16 cellular contexts compared by ENCODE assay signal in genomic region chr10:91415816-91416215, GRCh38. TPM values are rescaled to one million over a fixed set of nuclear protein-coding genes. Genes with fewer than 3 reads are reported as not detected.
DNase-seq lines count a peak whose midpoint lies in the region; ATAC-seq and TF ChIP-seq lines count a peak whose summit lies in the region.
"Had no signal": no experiment of that assay in that cellular context is flagged by ENCODE, and none has a peak within 500 bp of the region (broad histone marks: within the 10 kb centered on the region; RNA-seq: fewer than 3 reads in every experiment).

No MANE protein-coding gene starts in this region.

- no peak overlapping the region for H2AFZ ChIP-seq in PC-3 (ENCODE audit: low read length)

- 0 out of 2 replicates have a peak, but pooled peaks cover 3% of the 10 kb centered on the region for H4K20me1 ChIP-seq in PC-3 (ENCODE audit: low read length)

- peaks cover 54% of the 10 kb centered on the region for H3K79me2 ChIP-seq in PC-3 (ENCODE audit: low read length)

- CTCF ChIA-PET in HEK293T (lab: Yijun Ruan, JAX) (no interaction called here), PC-3 (lab: Charles Lee) (no interaction called here)
- CTCF ChIA-PET in activated CD8-positive, alpha-beta T cell treated with anti-CD3 and anti-CD28 coated beads for 36 hours (lab: Charles Lee) = interaction anchor here (1.4 kb wide), 1 partner anchor 409 kb away, joined by 5 read pairs; no protein-coding TSS in a partner anchor

- BruUV-seq in PC-3 (replicated peaks; lab: Mats Ljungman, UMichigan) = no TSS peak

- ATAC-seq in PC-3 = peak; percentile 57
- no peak for ATAC-seq in GM21360 (IDR thresholded peaks at IDR 0.05; ENCODE audit: unreplicated experiment)
- no peak for ATAC-seq in activated CD8-positive, alpha-beta T cell treated with anti-CD3 and anti-CD28 coated beads for 36 hours

- TF ChIP-seq CTCF in PC-3 (conservative IDR thresholded peaks at IDR 0.05; ENCODE audit: low read depth, low read length) (no peak), fibroblast of mammary gland (conservative IDR thresholded peaks at IDR 0.05; ENCODE audit: control insufficient read depth, insufficient read depth, low read depth, low read length) (no peak)
- TF ChIP-seq CTCF in activated CD8-positive, alpha-beta T cell treated with anti-CD3 and anti-CD28 coated beads for 36 hours (IDR thresholded peaks at IDR 0.05) = no peak

- no peak overlapping the region for H3K27ac ChIP-seq in PC-3 (ENCODE audit: low read length)
- H3K27ac ChIP-seq: Peyer's patch had no signal

- peaks cover 18% of the 10 kb centered on the region for H3K4me1 Mint-ChIP-seq in activated CD8-positive, alpha-beta T cell treated with anti-CD3 and anti-CD28 coated beads for 36 hours (ENCODE audit: low read depth)

- peaks cover 18% of the 10 kb centered on the region for H3K4me1 ChIP-seq in PC-3 (ENCODE audit: insufficient read depth, low read length)

- H3F3A ChIP-seq in PC-3 (ENCODE audit: low read length, unreplicated experiment) = no peaks in the 10 kb centered on the region

- no peaks in the 10 kb centered on the region for H3K9me3 ChIP-seq in PC-3 (ENCODE audit: low read length)
- H3K9me3 ChIP-seq: HAP-1, Peyer's patch had no signal

- no peak overlapping the region for H3K9ac ChIP-seq in PC-3 (ENCODE audit: low read length)

- H3K36me3 Mint-ChIP-seq in activated CD8-positive, alpha-beta T cell treated with anti-CD3 and anti-CD28 coated beads for 36 hours (ENCODE audit: low read depth) = peaks cover 3% of the 10 kb centered on the region

- H3K9me3 Mint-ChIP-seq in activated CD8-positive, alpha-beta T cell treated with anti-CD3 and anti-CD28 coated beads for 36 hours = no peaks in the 10 kb centered on the region

- no peak overlapping the region for H3K4me2 ChIP-seq in PC-3 (ENCODE audit: low read length)

- no peaks in the 10 kb centered on the region for H3K9me2 ChIP-seq in PC-3 (replicated peaks; ENCODE audit: low read length)

- DNase-seq in DMS79 (lab: John Stamatoyannopoulos, UW) (peak; percentile 33), HEK293T (ENCODE audit: extremely low spot score) (no peak), PC-3 (peak; percentile 25), fibroblast of mammary gland (ENCODE audit: low read depth) (peak; percentile 17), nucleus accumbens (lab: John Stamatoyannopoulos, UW) (no peak), DMS 273 treated with DMSO at 0.1 percent for 48 hours (lab: John Stamatoyannopoulos, UW) (no peak)
- no peak for DNase-seq in activated CD8-positive, alpha-beta T cell treated with anti-CD3 and anti-CD28 coated beads for 36 hours
- DNase-seq: NCI-H1092 treated with DMSO at 0.1 percent for 48 hours, NCI-H1694 treated with DMSO at 0.1 percent for 48 hours, NCI-H2171, NCI-H446 treated with DMSO at 0.1 percent for 48 hours, NCI-H82, Peyer's patch, SHP77 treated with DMSO at 0.1 percent for 48 hours had no signal

- intact Hi-C loops in PC-3 (cut with micrococcal nuclease) = loop anchor here (2.0 to 10.0 kb wide), 2 partner anchors 17 to 219 kb away; partner anchors contain the start of gene PPP1R3C
- intact Hi-C loops in activated CD8-positive, alpha-beta T cell treated with anti-CD3 and anti-CD28 coated beads for 36 hours (cut with micrococcal nuclease) = no loop called here

- no peaks in the 10 kb centered on the region for H3K36me3 ChIP-seq in PC-3 (ENCODE audit: low read depth, low read length)
- H3K36me3 ChIP-seq: HAP-1, Peyer's patch had no signal

- H3K4me3 Mint-ChIP-seq in activated CD8-positive, alpha-beta T cell treated with anti-CD3 and anti-CD28 coated beads for 36 hours = no peak overlapping the region

- H3K27ac Mint-ChIP-seq in activated CD8-positive, alpha-beta T cell treated with anti-CD3 and anti-CD28 coated beads for 36 hours = no peak overlapping the region

- H3K4me3 ChIP-seq in PC-3 (ENCODE audit: low read length) = no peak overlapping the region
- H3K4me3 ChIP-seq in fibroblast of mammary gland (ENCODE audit: control insufficient read depth, low read depth, low read length) = no peak overlapping the region
- H3K4me3 ChIP-seq: HAP-1, Peyer's patch had no signal

- no peaks in the 10 kb centered on the region for H3K27me3 ChIP-seq in PC-3 (ENCODE audit: low read length)
- H3K27me3 ChIP-seq: Peyer's patch had no signal

- POLR2A ChIA-PET in HEK293T (lab: Yijun Ruan, JAX) (no interaction called here), PC-3 (lab: Charles Lee; ENCODE audit: unreplicated experiment) (no interaction called here)
- POLR2A ChIA-PET in activated CD8-positive, alpha-beta T cell treated with anti-CD3 and anti-CD28 coated beads for 36 hours (lab: Charles Lee) = interaction anchor here (0.6 kb wide), 1 partner anchor 276 kb away, joined by 3 read pairs; no protein-coding TSS in a partner anchor

- H3K27me3 Mint-ChIP-seq in activated CD8-positive, alpha-beta T cell treated with anti-CD3 and anti-CD28 coated beads for 36 hours = peaks cover 2% of the 10 kb centered on the region

TF ChIP-seq in HEK293T, 16 proteins besides CTCF, POLR2A, EP300 and RAD21:
- TF ChIP-seq NFRKB (IDR thresholded peaks at IDR 0.05) = no peak
- no peak for TF ChIP-seq CTBP1 (IDR thresholded peaks at IDR 0.05; ENCODE audit: borderline replicate concordance)
- TF ChIP-seq ZNF384 (IDR thresholded peaks at IDR 0.05) = peak; percentile 65
- no peak for TF ChIP-seq LEF1 (IDR thresholded peaks at IDR 0.05; ENCODE audit: borderline replicate concordance)
- TF ChIP-seq PKNOX1 (IDR thresholded peaks at IDR 0.05) = no peak
- TF ChIP-seq HDGF (IDR thresholded peaks at IDR 0.05; ENCODE audit: borderline replicate concordance) = no peak
- no peak for TF ChIP-seq BHLHE40 (IDR thresholded peaks at IDR 0.05; ENCODE audit: borderline replicate concordance)
- no peak for TF ChIP-seq FOXA1 (IDR thresholded peaks at IDR 0.05)
TF ChIP-seq in HEK293T: peak in this region for 1.

RNA-seq across cellular contexts. Expression of gene HECTD2, which starts 5.7 kb away (rescaled TPM):
- 2.9 and 4.0 TPM in 2 replicates for total RNA-seq in PC-3 (2014; rRNA removed)
- total RNA-seq in activated CD8-positive, alpha-beta T cell treated with anti-CD3 and anti-CD28 coated beads for 36 hours = 1 to 10 TPM; 2.7 to 3.8 TPM

Comparison
In these comparisons a context has a peak if more than half of its experiments do, and no peak if none do; other contexts are left out.
1. DNase-seq: peak in DMS79 (single experiment), PC-3 (single experiment) and fibroblast of mammary gland (single experiment); none in HEK293T (single experiment), activated CD8-positive, alpha-beta T cell treated with anti-CD3 and anti-CD28 coated beads for 36 hours (single experiment), nucleus accumbens (0 of 56) and DMS 273 treated with DMSO at 0.1 percent for 48 hours (single experiment).